ENCODE assay signal across 6 cellular contexts in genomic region chr10:70705121-70705861, GRCh38.
"Had no signal": no experiment of that assay in that cellular context is flagged by ENCODE, and none has a peak within 500 bp of the region (broad histone marks: within the 10 kb centered on the region; RNA-seq: fewer than 3 reads in every experiment).

No MANE protein-coding gene starts in this region.

- H3K27ac ChIP-seq: KMS-11 had no signal

- H2AFZ ChIP-seq: GM23338 had no signal

- H3K4me2 ChIP-seq: GM23338, KMS-11 had no signal

- H3K4me3 ChIP-seq: GM23338 had no signal

- ATAC-seq: GM23338 had no signal

- DNase-seq: H9, HCEC 1CT, IMR-90, KBM-7 had no signal

- H3K9ac ChIP-seq: KMS-11 had no signal
